In the genomic region with DNA sequence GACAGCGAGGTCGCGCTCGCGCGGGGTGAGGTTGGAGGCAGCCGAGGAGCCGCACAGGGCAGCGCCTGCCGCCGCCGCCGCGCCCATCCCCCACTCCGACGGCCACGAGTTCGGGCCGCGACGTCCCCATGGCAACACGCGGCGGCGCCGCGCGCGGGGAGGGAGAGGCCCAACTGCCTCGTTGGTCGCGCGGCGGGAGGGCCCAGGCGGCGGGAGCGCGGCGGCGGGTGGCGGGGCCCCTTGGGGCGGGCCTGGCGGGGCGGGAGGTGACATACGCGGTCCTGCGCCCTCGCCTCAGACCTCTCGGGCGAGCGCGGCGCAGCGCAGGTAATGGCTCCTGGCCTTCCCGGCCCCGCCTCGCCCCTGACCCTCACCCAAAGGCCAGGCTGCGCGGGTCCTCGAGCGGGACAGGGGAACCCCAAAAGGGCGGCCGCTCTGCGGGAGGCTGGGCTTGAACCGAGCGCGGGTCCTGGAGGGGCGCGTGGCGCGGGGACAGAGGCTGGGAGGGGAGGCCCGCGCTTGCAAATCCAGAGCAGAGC, we compare ENCODE assay signal across 8 cellular contexts. TPM values are rescaled to one million over a fixed set of nuclear protein-coding genes. Genes with fewer than 3 reads are reported as not detected.
DNase-seq lines count a peak whose midpoint lies in the region; ATAC-seq and TF ChIP-seq lines count a peak whose summit lies in the region.

A gene with protein sequence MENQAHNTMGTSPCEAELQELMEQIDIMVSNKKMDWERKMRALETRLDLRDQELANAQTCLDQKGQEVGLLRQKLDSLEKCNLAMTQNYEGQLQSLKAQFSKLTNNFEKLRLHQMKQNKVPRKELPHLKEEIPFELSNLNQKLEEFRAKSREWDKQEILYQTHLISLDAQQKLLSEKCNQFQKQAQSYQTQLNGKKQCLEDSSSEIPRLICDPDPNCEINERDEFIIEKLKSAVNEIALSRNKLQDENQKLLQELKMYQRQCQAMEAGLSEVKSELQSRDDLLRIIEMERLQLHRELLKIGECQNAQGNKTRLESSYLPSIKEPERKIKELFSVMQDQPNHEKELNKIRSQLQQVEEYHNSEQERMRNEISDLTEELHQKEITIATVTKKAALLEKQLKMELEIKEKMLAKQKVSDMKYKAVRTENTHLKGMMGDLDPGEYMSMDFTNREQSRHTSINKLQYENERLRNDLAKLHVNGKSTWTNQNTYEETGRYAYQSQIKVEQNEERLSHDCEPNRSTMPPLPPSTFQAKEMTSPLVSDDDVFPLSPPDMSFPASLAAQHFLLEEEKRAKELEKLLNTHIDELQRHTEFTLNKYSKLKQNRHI (plus strand): TSS at position 297 of the 539 bp plus-strand sequence. CDS start 1,518 bp downstream, outside the sequence.

- ATAC-seq in right cardiac atrium: peak; percentile 73 to 82
- ATAC-seq in HG03135 (IDR thresholded peaks at IDR 0.05; ENCODE audit: unreplicated experiment): no peak

- no peaks in the 10 kb centered on the region for H3K36me3 ChIP-seq in sigmoid colon

- intact Hi-C loops in right cardiac atrium (cut with DNase I): no loop called here
- intact Hi-C loops in sigmoid colon (cut with DNase I): no loop called here

- H3K27me3 ChIP-seq in right cardiac atrium (ENCODE audit: control insufficient read depth, insufficient read depth) (no peaks in the 10 kb centered on the region), sigmoid colon (peaks cover 3 to 25% (median 7%) of the 10 kb centered on the region in 3 donors)

- TF ChIP-seq POLR2A in sigmoid colon (IDR thresholded peaks at IDR 0.05): no peak

- H3K9me3 ChIP-seq in right cardiac atrium (ENCODE audit: control insufficient read depth, low read length) (no peaks in the 10 kb centered on the region), sigmoid colon (no peaks in the 10 kb centered on the region)

- WGBS in right cardiac atrium: 3% methylated on average over 73 of the region's 73 CpGs
- WGBS in sigmoid colon, 2 donors: 4 to 5% methylated on average over 73 of the region's 73 CpGs

- no peak for TF ChIP-seq CTCF in sigmoid colon (IDR thresholded peaks at IDR 0.05)

- no peak for TF ChIP-seq EP300 in sigmoid colon (IDR thresholded peaks at IDR 0.05)

- H3K27ac ChIP-seq in right cardiac atrium (ENCODE audit: low read length) (no peak within 1 kb of the TSS), sigmoid colon (no peak within 1 kb of the TSS)

- H3K4me1 ChIP-seq in right cardiac atrium (ENCODE audit: control insufficient read depth, insufficient read depth, low read length) (no peaks in the 10 kb centered on the region), sigmoid colon (peaks cover 0 to 10% (median 7%) of the 10 kb centered on the region in 4 donors)

- peak; percentile 38 for DNase-seq in GM03348 (ENCODE audit: low spot score)
- peak; percentile 82 for DNase-seq in NCI-H1092 (lab: John Stamatoyannopoulos, UW)
- peak; percentile 10 for DNase-seq in activated naive CD4-positive, alpha-beta T cell treated with anti-CD3 and anti-CD28 coated beads, Interleukin-2, amount 50 U/mL, for 16 hours
- DNase-seq in right cardiac atrium: peak; percentile 57 to 85 (median 85)
- peak; percentile 56 for DNase-seq in sigmoid colon
- no peak for DNase-seq in HuH-7 (ENCODE audit: low spot score)
- DNase-seq in cerebellar nuclear complex (lab: John Stamatoyannopoulos, UW): no peak

- H3K4me3 ChIP-seq in right cardiac atrium (ENCODE audit: low read length): peak within 1 kb of the TSS; percentile 59
- peak within 1 kb of the TSS in 3 of 4 donors; percentile 18 to 39 (median 39) for H3K4me3 ChIP-seq in sigmoid colon

RNA-seq across cellular contexts. Expression of the gene that starts here (rescaled TPM):
- total RNA-seq in right cardiac atrium: not detected
- polyA plus RNA-seq in right cardiac atrium: not detected
- not detected for total RNA-seq in sigmoid colon
- polyA plus RNA-seq in sigmoid colon: under 1 TPM in 1 of 3 donors, not detected in 2; 0.03 TPM

Comparison
In these comparisons a context has a peak if more than half of its experiments do, and no peak if none do; other contexts are left out.
1. Peak in DNase-seq, ATAC-seq and H3K4me3 ChIP-seq in right cardiac atrium; RNA of the gene not detected or under 1 TPM.
2. Peak in DNase-seq and H3K4me3 ChIP-seq in sigmoid colon; RNA of the gene not detected or under 1 TPM.
3. DNase-seq: peak in GM03348 (single experiment), NCI-H1092 (single experiment) and activated naive CD4-positive, alpha-beta T cell treated with anti-CD3 and anti-CD28 coated beads, Interleukin-2, amount 50 U/mL, for 16 hours (single experiment); none in HuH-7 (single experiment) and cerebellar nuclear complex (0 of 2).